ENCODE assay signal across 8 cellular contexts in the genomic region with DNA sequence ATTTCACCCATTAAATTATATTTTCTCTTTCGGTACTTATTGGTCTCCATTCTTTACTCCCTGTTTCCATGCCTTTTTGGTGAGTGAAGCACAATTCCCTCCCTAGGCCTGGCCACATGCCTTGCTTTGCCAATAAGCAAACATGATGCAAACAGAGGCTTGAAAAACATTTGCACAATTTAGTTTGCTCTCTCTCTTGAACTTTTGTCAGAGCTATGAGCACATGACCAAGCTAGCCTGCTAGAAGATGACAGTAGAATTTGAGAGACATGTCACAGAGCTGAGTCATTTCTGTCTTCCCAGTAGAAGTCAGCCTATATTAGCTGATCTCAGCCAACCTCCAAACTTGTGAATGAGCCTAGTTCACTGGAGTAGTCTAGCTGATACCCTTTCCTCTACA. TPM values are rescaled to one million over a fixed set of nuclear protein-coding genes. Genes with fewer than 3 reads are reported as not detected.
DNase-seq lines count a peak whose midpoint lies in the region; ATAC-seq, FAIRE-seq and TF ChIP-seq lines count a peak whose summit lies in the region.
"Had no signal": no experiment of that assay in that cellular context is flagged by ENCODE, and none has a peak within 500 bp of the region (broad histone marks: within the 10 kb centered on the region; RNA-seq: fewer than 3 reads in every experiment).

No MANE protein-coding gene starts in this region.

- no peaks in the 10 kb centered on the region for H3K27me3 ChIP-seq in body of pancreas

- TF ChIP-seq CTCF in body of pancreas (IDR thresholded peaks at IDR 0.05) (no peak), omental fat pad (IDR thresholded peaks at IDR 0.05) (no peak)

- no peak overlapping the region for H3K4me3 ChIP-seq in body of pancreas

- H3K27ac ChIP-seq in body of pancreas: no peak overlapping the region

- peaks cover 4% of the 10 kb centered on the region for H3K4me1 ChIP-seq in body of pancreas

- intact Hi-C loops in body of pancreas (cut with DNase I): no loop called here

- H3K9me3 ChIP-seq in body of pancreas: no peaks in the 10 kb centered on the region

- H3K36me3 ChIP-seq in body of pancreas (replicated peaks in 1 of 2; ENCODE audit: insufficient read depth in 1 of 2, low read depth in 2 of 2): peaks cover 0 to 3% of the 10 kb centered on the region in 2 donors

- TF ChIP-seq POLR2A in GM18505 (IDR thresholded peaks at IDR 0.05; ENCODE audit: borderline replicate concordance, extremely low read depth, insufficient read depth, insufficient read length) (no peak), body of pancreas (IDR thresholded peaks at IDR 0.05) (no peak)

- ATAC-seq in GM18505 (IDR thresholded peaks at IDR 0.05; ENCODE audit: unreplicated experiment) (peak; percentile 92), GM21786 (IDR thresholded peaks at IDR 0.05; ENCODE audit: unreplicated experiment) (peak; percentile 98), body of pancreas (peak; percentile 55), omental fat pad (ENCODE audit: low FRiP score) (peak; percentile 57)

- peak; percentile 48 for DNase-seq in HTR-8/SVneo (ENCODE audit: insufficient read length, low spot score)
- DNase-seq in body of pancreas: peak in 3 of 4 donors; percentile 13 to 18 (median 14)
- DNase-seq in omental fat pad (ENCODE audit: low spot score): no peak
- DNase-seq in activated CD4-positive, alpha-beta T cell treated with anti-CD3 and anti-CD28 coated beads for 48 hours: no peak
- no peak for DNase-seq in stimulated activated CD4-positive, alpha-beta T cell treated with anti-CD3 and anti-CD28 coated beads, Interleukin-4, amount 100 ng/mL, for 4 hours

- WGBS in body of pancreas, 2 donors: 95 to 100% methylated on average over 1 of the region's 1 CpG

- FAIRE-seq in HTR-8/SVneo (lab: Jason Lieb, UNC): peak; percentile 89

RNA-seq across cellular contexts. Expression of gene ANGPTL3, which starts 24.6 kb away (rescaled TPM):
- total RNA-seq in body of pancreas (under 1 TPM in 1 of 2 donors, not detected in 1; 0.26 TPM), omental fat pad (not detected)
- total RNA-seq: pulmonary artery endothelial cell had no signal

Comparison
In these comparisons a context has a peak if more than half of its experiments do, and no peak if none do; other contexts are left out.
1. DNase-seq: peak in HTR-8/SVneo (single experiment) and body of pancreas (3 of 4); none in omental fat pad (single experiment), activated CD4-positive, alpha-beta T cell treated with anti-CD3 and anti-CD28 coated beads for 48 hours (single experiment) and stimulated activated CD4-positive, alpha-beta T cell treated with anti-CD3 and anti-CD28 coated beads, Interleukin-4, amount 100 ng/mL, for 4 hours (0 of 2).
2. Peak in every context shown above with its lines, with median percentiles within 50 percentile points of each other: ATAC-seq.